ENCODE assay signal across 9 cellular contexts in the genomic region with DNA sequence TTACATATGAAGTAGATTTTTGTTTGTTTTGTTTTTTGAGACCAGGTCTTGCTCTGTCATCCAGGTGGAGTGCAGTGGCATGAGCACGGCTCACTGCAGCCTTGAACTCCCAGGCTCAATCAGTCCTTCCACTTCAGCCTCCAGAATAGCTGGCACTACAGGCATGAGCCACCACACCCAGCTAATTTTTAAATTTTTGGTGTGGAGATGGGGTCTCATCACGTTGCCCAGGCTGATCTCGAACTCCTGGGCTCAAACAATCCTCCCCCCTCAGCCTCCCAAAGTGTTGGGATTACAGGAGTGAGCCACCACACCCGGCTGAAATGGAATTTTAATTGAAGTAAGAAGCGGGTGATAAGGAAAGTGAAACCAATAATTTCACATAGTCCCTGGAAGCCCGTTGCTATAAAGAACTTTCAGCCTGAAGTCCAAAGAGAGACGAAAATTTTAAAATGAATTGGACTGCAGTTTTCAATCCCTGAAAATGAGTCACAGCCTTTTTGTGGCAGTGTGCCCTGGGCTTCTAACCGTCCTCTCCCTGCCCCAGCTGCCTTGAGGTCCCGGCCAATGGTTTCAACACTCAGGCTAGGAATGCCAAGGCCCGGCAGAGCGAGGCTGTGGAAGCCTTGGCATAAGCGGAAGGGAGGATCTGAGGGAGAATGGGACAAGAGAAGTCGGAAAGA. TPM values are rescaled to one million over a fixed set of nuclear protein-coding genes. Genes with fewer than 3 reads are reported as not detected.
A peak's percentile ranks its signal among the peaks of the same experiment; 100 is the strongest.
DNase-seq lines count a peak whose midpoint lies in the region; ATAC-seq and TF ChIP-seq lines count a peak whose summit lies in the region.
"Had no signal": no experiment of that assay in that cellular context is flagged by ENCODE, and none has a peak within 500 bp of the region (broad histone marks: within the 10 kb centered on the region; RNA-seq: fewer than 3 reads in every experiment).

No MANE protein-coding gene starts in this region.

- no peaks in the 10 kb centered on the region for H3K9me3 Mint-ChIP-seq in stimulated activated effector memory CD8-positive, alpha-beta T cell treated with anti-CD3 and anti-CD28 coated beads, Interleukin-12 subunit alpha, Interleukin-12 subunit beta, amount 100 ng/mL, for 72 hours
- peaks cover 5% of the 10 kb centered on the region for H3K9me3 Mint-ChIP-seq in glutamatergic neuron (ENCODE audit: unreplicated experiment)

- H3K4me1 ChIP-seq in ascending aorta = peaks cover 12 to 26% of the 10 kb centered on the region in 2 donors

- peak overlapping the region; percentile 35 for H3K27ac Mint-ChIP-seq in stimulated activated effector memory CD8-positive, alpha-beta T cell treated with anti-CD3 and anti-CD28 coated beads, Interleukin-12 subunit alpha, Interleukin-12 subunit beta, amount 100 ng/mL, for 72 hours
- no peak overlapping the region for H3K27ac Mint-ChIP-seq in glutamatergic neuron (ENCODE audit: unreplicated experiment)

- H3K4me3 Mint-ChIP-seq in stimulated activated effector memory CD8-positive, alpha-beta T cell treated with anti-CD3 and anti-CD28 coated beads, Interleukin-12 subunit alpha, Interleukin-12 subunit beta, amount 100 ng/mL, for 72 hours = peak overlapping the region; percentile 17
- H3K4me3 Mint-ChIP-seq in glutamatergic neuron (ENCODE audit: unreplicated experiment) = no peak overlapping the region

- H3K27me3 Mint-ChIP-seq in glutamatergic neuron (ENCODE audit: unreplicated experiment) = peaks cover 2% of the 10 kb centered on the region

- intact Hi-C loops in ascending aorta (cut with DNase I) = loop anchor here (1.0 to 2.0 kb wide), 3 partner anchors 26 to 32 kb away; a partner anchor contains a TSS

- no peaks in the 10 kb centered on the region for H3K36me3 Mint-ChIP-seq in stimulated activated effector memory CD8-positive, alpha-beta T cell treated with anti-CD3 and anti-CD28 coated beads, Interleukin-12 subunit alpha, Interleukin-12 subunit beta, amount 100 ng/mL, for 72 hours
- H3K36me3 Mint-ChIP-seq in glutamatergic neuron (ENCODE audit: unreplicated experiment) = no peaks in the 10 kb centered on the region

- H3K4me3 ChIP-seq in ascending aorta = peak overlapping the region; percentile 47 to 61

- H3K36me3 ChIP-seq in ascending aorta = no peaks in the 10 kb centered on the region

- ATAC-seq in stimulated activated effector memory CD8-positive, alpha-beta T cell treated with anti-CD3 and anti-CD28 coated beads, Interleukin-12 subunit alpha, Interleukin-12 subunit beta, amount 100 ng/mL, for 72 hours = no peak
- ATAC-seq in HG02840 (IDR thresholded peaks at IDR 0.05; ENCODE audit: low FRiP score, unreplicated experiment) = no peak

- H3K9me3 ChIP-seq in ascending aorta = no peaks in the 10 kb centered on the region

- TF ChIP-seq CTCF in ascending aorta (IDR thresholded peaks at IDR 0.05) (no peak), glutamatergic neuron (IDR thresholded peaks at IDR 0.05; ENCODE audit: partially characterized antibody, unreplicated experiment) (no peak)

- no peaks in the 10 kb centered on the region for H3K27me3 ChIP-seq in ascending aorta

- H3K27ac ChIP-seq in ascending aorta = peak overlapping the region; percentile 76 to 86

- H3K4me1 Mint-ChIP-seq in stimulated activated effector memory CD8-positive, alpha-beta T cell treated with anti-CD3 and anti-CD28 coated beads, Interleukin-12 subunit alpha, Interleukin-12 subunit beta, amount 100 ng/mL, for 72 hours = peaks cover 29% of the 10 kb centered on the region
- H3K4me1 Mint-ChIP-seq in glutamatergic neuron (ENCODE audit: low read depth, unreplicated experiment) = no peaks in the 10 kb centered on the region

- peak; percentile 68 for DNase-seq in H4 (ENCODE audit: low spot score)
- peak; percentile 36 to 94 for DNase-seq in ascending aorta (ENCODE audit: low spot score in 2 of 2)
- peak; percentile 83 for DNase-seq in hepatic stellate cell (ENCODE audit: low spot score)
- DNase-seq in stimulated activated effector memory CD8-positive, alpha-beta T cell treated with anti-CD3 and anti-CD28 coated beads, Interleukin-12 subunit alpha, Interleukin-12 subunit beta, amount 100 ng/mL, for 72 hours (ENCODE audit: low spot score in 2 of 2) = peak in 1 of 2 donors; percentile 38
- DNase-seq in glutamatergic neuron = no peak
- DNase-seq in NOMO-1 treated with DMSO at 0.1 percent for 48 hours (lab: John Stamatoyannopoulos, UW; ENCODE audit: unreplicated experiment) = no peak
- no peak for DNase-seq in activated effector memory CD4-positive, alpha-beta T cell treated with anti-CD3 and anti-CD28 coated beads, Interleukin-2, amount 50 U/mL, for 16 hours
- DNase-seq: NCI-H1092 had no signal

RNA-seq across cellular contexts. Expression of a gene that starts 0.8 kb away (rescaled TPM):
- not detected in 2 replicates for total RNA-seq in H4 (2014; rRNA removed; shearing (Covaris generic))
- total RNA-seq in ascending aorta (not detected), glutamatergic neuron (ENCODE audit: unreplicated experiment) (not detected)

RNA-seq across cellular contexts. Expression of a gene that starts 25.8 kb away (rescaled TPM):
- total RNA-seq in H4 (2014; rRNA removed; shearing (Covaris generic)) = not detected in 2 replicates
- total RNA-seq in ascending aorta (not detected), glutamatergic neuron (ENCODE audit: unreplicated experiment) (not detected)

RNA-seq across cellular contexts. Expression of a gene that starts 33.0 kb away (rescaled TPM):
- 36.8 and 37.0 TPM in 2 replicates for total RNA-seq in H4 (2014; rRNA removed; shearing (Covaris generic))
- total RNA-seq in ascending aorta = 39.1 TPM
- total RNA-seq in glutamatergic neuron (ENCODE audit: unreplicated experiment) = 10.8 TPM

RNA-seq across cellular contexts. Expression of a gene that starts 44.7 kb away (rescaled TPM):
- total RNA-seq in H4 (2014; rRNA removed; shearing (Covaris generic)) = 11.6 and 15.7 TPM in 2 replicates
- not detected for total RNA-seq in ascending aorta
- total RNA-seq in glutamatergic neuron (ENCODE audit: unreplicated experiment) = 5.4 TPM

Comparison
In these comparisons a context has a peak if more than half of its experiments do, and no peak if none do; other contexts are left out.
1. DNase-seq: peak in H4 (single experiment), ascending aorta (2 of 2) and hepatic stellate cell (single experiment); none in glutamatergic neuron (single experiment), NOMO-1 treated with DMSO at 0.1 percent for 48 hours (single experiment) and activated effector memory CD4-positive, alpha-beta T cell treated with anti-CD3 and anti-CD28 coated beads, Interleukin-2, amount 50 U/mL, for 16 hours (single experiment).